Comparison of ENCODE assay signal across 16 cellular contexts in genomic region chr1:232486454-232487202, GRCh38.
DNase-seq lines count a peak whose midpoint lies in the region; ATAC-seq and TF ChIP-seq lines count a peak whose summit lies in the region.
"Had no signal": no experiment of that assay in that cellular context is flagged by ENCODE, and none has a peak within 500 bp of the region (broad histone marks: within the 10 kb centered on the region; RNA-seq: fewer than 3 reads in every experiment).

No MANE protein-coding gene starts in this region.

- no peaks in the 10 kb centered on the region for H3K27me3 ChIP-seq in heart right ventricle
- no peaks in the 10 kb centered on the region for H3K27me3 ChIP-seq in psoas muscle (ENCODE audit: insufficient read depth in 3 of 3, low read length in 2 of 3)
- no peaks in the 10 kb centered on the region for H3K27me3 ChIP-seq in neural progenitor cell

- H3K36me3 ChIP-seq in heart right ventricle: peaks cover 0 to 76% (median 11%) of the 10 kb centered on the region in 9 donors
- H3K36me3 ChIP-seq in psoas muscle (ENCODE audit: insufficient read depth in 1 of 2, low read depth in 1 of 2): peaks cover 0 to 18% of the 10 kb centered on the region in 2 donors
- H3K36me3 ChIP-seq in neural progenitor cell: no peaks in the 10 kb centered on the region

- TF ChIP-seq CTCF in chondrocyte (IDR thresholded peaks at IDR 0.05) (no peak), heart right ventricle (IDR thresholded peaks at IDR 0.05) (no peak), psoas muscle (IDR thresholded peaks at IDR 0.05) (no peak), neural progenitor cell (IDR thresholded peaks at IDR 0.05) (no peak)

- H3K36me3 Mint-ChIP-seq in chondrocyte (ENCODE audit: low read depth): peaks cover 3% of the 10 kb centered on the region
- H3K36me3 Mint-ChIP-seq in neural progenitor cell: peaks cover 55% of the 10 kb centered on the region

- WGBS in heart right ventricle, 2 donors: 33 to 43% methylated on average over 2 of the region's 2 CpGs
- WGBS in psoas muscle, 3 donors: 28 to 50% (median 43%) methylated on average over 2 of the region's 2 CpGs

- H3K4me1 ChIP-seq in heart right ventricle: peaks cover 0 to 66% (median 28%) of the 10 kb centered on the region in 9 donors
- peaks cover 24% of the 10 kb centered on the region for H3K4me1 ChIP-seq in psoas muscle
- H3K4me1 ChIP-seq in neural progenitor cell: no peaks in the 10 kb centered on the region

- H3K4me3 ChIP-seq in heart right ventricle: no peak overlapping the region
- H3K4me3 ChIP-seq in psoas muscle: no peak overlapping the region
- H3K4me3 ChIP-seq in neural progenitor cell: no peak overlapping the region

- DNase-seq in LHCN-M2 (ENCODE audit: low read depth) (peak; percentile 47), chondrocyte (ENCODE audit: low spot score) (no peak), heart right ventricle (no peak), psoas muscle (no peak), DMS114 treated with DMSO at 0.1 percent for 48 hours (lab: John Stamatoyannopoulos, UW; ENCODE audit: unreplicated experiment) (no peak), neural progenitor cell (ENCODE audit: low spot score) (no peak), SHP77 (lab: John Stamatoyannopoulos, UW) (no peak)
- DNase-seq: activated CD4-positive, alpha-beta T cell treated with anti-CD3 and anti-CD28 coated beads for 48 hours; cortex of kidney; foreskin melanocyte; Karpas-422; NCI-H187 treated with DMSO at 0.1 percent for 48 hours; stimulated activated CD4-positive, alpha-beta T cell treated with anti-CD3 and anti-CD28 coated beads, Interleukin-1b, Interleukin-23, amount 100 ng/mL, for 48 hours had no signal

- H3K79me2 ChIP-seq in neural progenitor cell (ENCODE audit: low read depth): no peaks in the 10 kb centered on the region

- H3K27ac Mint-ChIP-seq in chondrocyte (ENCODE audit: unreplicated experiment) (peak overlapping the region; percentile 42), neural progenitor cell (no peak overlapping the region)
- H3K27ac Mint-ChIP-seq: progenitor cell of endocrine pancreas had no signal

- H3K4me1 Mint-ChIP-seq in chondrocyte (ENCODE audit: low read depth) (peaks cover 32% of the 10 kb centered on the region), neural progenitor cell (peaks cover 8% of the 10 kb centered on the region)

- H3K4me3 Mint-ChIP-seq in chondrocyte (ENCODE audit: unreplicated experiment) (no peak overlapping the region), neural progenitor cell (no peak overlapping the region)

- H3F3A ChIP-seq in neural progenitor cell (ENCODE audit: low read depth): no peaks in the 10 kb centered on the region

- H3K9ac ChIP-seq in neural progenitor cell: no peak overlapping the region

- H3K9me3 Mint-ChIP-seq in chondrocyte (ENCODE audit: low read depth) (no peaks in the 10 kb centered on the region), neural progenitor cell (no peaks in the 10 kb centered on the region)

- no peak overlapping the region for H3K4me2 ChIP-seq in neural progenitor cell

- H4K20me1 ChIP-seq in neural progenitor cell (ENCODE audit: low read depth): no peaks in the 10 kb centered on the region

- H3K27me3 Mint-ChIP-seq in chondrocyte (ENCODE audit: low read depth) (no peaks in the 10 kb centered on the region), neural progenitor cell (ENCODE audit: insufficient read depth, low read depth) (no peaks in the 10 kb centered on the region)
- H3K27me3 Mint-ChIP-seq: progenitor cell of endocrine pancreas had no signal

- no peak overlapping the region for H2AFZ ChIP-seq in neural progenitor cell (replicated peaks)

- peak; percentile 32 to 89 (median 81) for ATAC-seq in heart right ventricle
- ATAC-seq in psoas muscle: peak; percentile 52 to 77 (median 68)
- ATAC-seq in HG03135 (IDR thresholded peaks at IDR 0.05; ENCODE audit: unreplicated experiment): no peak

- H3K9me3 ChIP-seq in heart right ventricle (no peaks in the 10 kb centered on the region), psoas muscle (no peaks in the 10 kb centered on the region), neural progenitor cell (ENCODE audit: low read depth) (no peaks in the 10 kb centered on the region)

- H3K27ac ChIP-seq in heart right ventricle (peak overlapping the region; percentile 12 to 82 (median 68)), psoas muscle (peak overlapping the region; percentile 68), neural progenitor cell (no peak overlapping the region)
- H3K27ac ChIP-seq: C4-2B had no signal

- intact Hi-C loops in heart right ventricle (cut with DNase I): loop anchor here in 4 of 10 donors (10.0 kb wide), 1 partner anchor 138 kb away; no protein-coding TSS in a partner anchor
- intact Hi-C loops in psoas muscle (cut with DNase I): loop anchor here (10.0 kb wide), 2 partner anchors 58 to 138 kb away; no protein-coding TSS in a partner anchor
